Comparison of ENCODE assay signal across 19 cellular contexts in the genomic region with DNA sequence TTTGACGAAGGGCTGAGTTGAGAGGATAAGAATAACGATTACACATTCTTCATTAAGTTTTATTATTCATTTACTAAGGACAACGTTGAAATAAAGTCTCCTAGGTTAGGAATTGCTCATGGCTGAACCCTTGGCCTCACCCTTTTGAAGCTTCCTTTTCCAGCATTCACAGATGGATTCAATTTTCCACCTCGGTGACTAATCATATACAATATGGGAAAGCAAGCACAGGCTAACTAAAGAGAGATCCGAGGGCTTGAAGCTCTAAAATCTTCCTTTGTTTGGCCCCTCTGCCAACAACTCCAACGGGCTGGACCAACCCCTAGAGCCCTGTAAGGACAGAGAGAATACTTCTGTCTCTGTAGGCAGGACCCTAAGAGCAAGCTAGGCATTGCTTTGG.
DNase-seq lines count a peak whose midpoint lies in the region.
"Had no signal": no experiment of that assay in that cellular context is flagged by ENCODE, and none has a peak within 500 bp of the region (broad histone marks: within the 10 kb centered on the region; RNA-seq: fewer than 3 reads in every experiment).

No MANE protein-coding gene starts in this region.

- DNase-seq in DMS 273 (lab: John Stamatoyannopoulos, UW; ENCODE audit: unreplicated experiment), result peak; percentile 13
- DNase-seq in DMS 273 treated with DMSO at 0.1 percent for 48 hours (lab: John Stamatoyannopoulos, UW), result no peak
- peak; percentile 2 for DNase-seq in NCI-H446 treated with DMSO at 0.1 percent for 48 hours (lab: John Stamatoyannopoulos, UW)
- peak; percentile 48 for DNase-seq in fibroblast of gingiva (ENCODE audit: low read depth)
- peak; percentile 33 for DNase-seq in stromal cell of bone marrow (ENCODE audit: low read depth)
- DNase-seq in ureter (ENCODE audit: low spot score), result no peak
- DNase-seq in NCI-H2107 (lab: John Stamatoyannopoulos, UW), result no peak
- no peak for DNase-seq in NCI-H2081 (lab: John Stamatoyannopoulos, UW)
- DNase-seq: activated CD4-positive, alpha-beta T cell treated with anti-CD3 and anti-CD28 coated beads for 4 hours; activated naive CD4-positive, alpha-beta T cell treated with anti-CD3 and anti-CD28 coated beads for 36 hours; activated T-cell treated with anti-CD3 and anti-CD28 coated beads, Interleukin-2, amount 50 U/mL, for 72 hours; cortex of kidney; DMS79; head of caudate nucleus; NCI-H2029 treated with DMSO at 0.1 percent for 48 hours; NCI-H526; Peyer's patch; posterior cingulate gyrus; stimulated activated naive CD8-positive, alpha-beta T cell treated with anti-CD3 and anti-CD28 coated beads, Interleukin-15, amount 100 ng/mL, for 72 hours had no signal

Comparison
In these comparisons a context has a peak if more than half of its experiments do, and no peak if none do; other contexts are left out.
1. DNase-seq: peak in DMS 273 (single experiment), NCI-H446 treated with DMSO at 0.1 percent for 48 hours (single experiment), fibroblast of gingiva (single experiment) and stromal cell of bone marrow (single experiment); none in DMS 273 treated with DMSO at 0.1 percent for 48 hours (single experiment), ureter (single experiment), NCI-H2107 (single experiment) and NCI-H2081 (0 of 2).